Comparison of ENCODE assay signal across 9 cellular contexts in the genomic region with DNA sequence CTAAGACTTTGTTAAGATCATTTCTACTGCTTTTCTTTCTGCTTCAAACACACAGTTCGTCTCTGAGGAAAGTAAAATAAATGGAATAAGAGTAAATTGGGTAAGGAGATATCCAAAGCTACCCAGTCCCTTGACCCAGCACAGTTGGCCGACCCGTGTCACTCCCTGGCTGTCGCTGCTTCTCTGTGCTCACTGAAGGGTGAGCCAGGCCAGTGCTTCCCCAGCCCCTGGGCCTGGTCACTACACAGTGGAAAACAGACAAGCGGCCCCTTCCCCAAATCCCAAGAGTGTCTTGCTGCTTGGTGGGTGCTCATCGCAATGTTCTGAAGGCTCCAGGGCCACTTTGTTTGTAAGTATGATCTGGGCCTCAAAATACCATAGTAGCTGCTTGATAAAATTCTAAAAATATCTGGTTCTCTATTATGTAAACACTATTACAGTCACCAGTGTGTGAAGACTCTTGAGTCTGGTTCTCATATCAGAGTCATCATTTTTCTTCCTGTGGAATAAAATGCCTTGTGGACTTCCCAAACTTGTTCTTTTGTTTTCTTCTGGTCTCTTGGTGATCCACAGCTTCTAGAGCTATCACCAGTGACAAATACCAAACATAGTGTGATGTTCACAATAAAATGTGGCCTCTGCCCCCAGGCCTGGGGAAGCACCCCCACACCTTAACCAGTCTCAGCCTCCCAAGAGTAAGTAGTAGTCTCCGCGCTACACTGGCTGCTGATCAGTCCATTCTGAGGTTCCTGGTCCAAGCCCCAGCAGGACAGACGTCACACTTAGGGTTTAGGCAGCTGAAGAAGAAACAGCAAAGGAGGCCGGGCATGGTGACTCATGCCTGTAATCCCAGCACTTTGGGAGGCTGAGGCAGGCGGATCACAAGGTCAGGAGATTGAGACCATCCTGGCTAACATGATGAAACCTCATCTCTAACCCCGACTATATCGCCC.
DNase-seq lines count a peak whose midpoint lies in the region; ATAC-seq, FAIRE-seq and TF ChIP-seq lines count a peak whose summit lies in the region.
"Had no signal": no experiment of that assay in that cellular context is flagged by ENCODE, and none has a peak within 500 bp of the region (broad histone marks: within the 10 kb centered on the region; RNA-seq: fewer than 3 reads in every experiment).

No MANE protein-coding gene starts in this region.

- CTCF ChIA-PET in T-cell (lab: Charles Lee): interaction anchor here in 1 of 2 donors (0.6 kb wide), 1 partner anchor 41 kb away, joined by 3 read pairs; no protein-coding TSS in a partner anchor

- no peaks in the 10 kb centered on the region for H3K27me3 ChIP-seq in CD4-positive, CD25-positive, alpha-beta regulatory T cell (ENCODE audit: control insufficient read depth, insufficient read depth, low read length)
- H3K27me3 ChIP-seq in esophagus (ENCODE audit: control insufficient read depth in 1 of 2, insufficient read depth in 2 of 2, low read length in 2 of 2): no peaks in the 10 kb centered on the region
- no peaks in the 10 kb centered on the region for H3K27me3 ChIP-seq in neuronal stem cell (ENCODE audit: control insufficient read depth in 3 of 3, insufficient read depth in 3 of 3, low read depth in 1 of 3, low read length in 3 of 3)

- in situ Hi-C loops in GM13976 (cut with MboI; ENCODE audit: low sequenced_read_pairs, unreplicated experiment): no loop called here

- H2AFZ ChIP-seq in neuronal stem cell (ENCODE audit: low read length): no peak overlapping the region

- TF ChIP-seq CTCF in GM13976 (IDR thresholded peaks at IDR 0.05; ENCODE audit: borderline replicate concordance, control extremely low read depth, extremely low read depth, insufficient read depth, missing control alignments): no peak

- H3K9me3 ChIP-seq in CD4-positive, CD25-positive, alpha-beta regulatory T cell (ENCODE audit: control insufficient read depth in 2 of 2, low read length in 2 of 2): no peaks in the 10 kb centered on the region
- H3K9me3 ChIP-seq in esophagus (ENCODE audit: control insufficient read depth in 2 of 2, insufficient read depth in 1 of 2, low read depth in 1 of 2, low read length in 1 of 2) (no peaks in the 10 kb centered on the region), neuronal stem cell (replicated peaks in 1 of 2; ENCODE audit: control insufficient read depth in 2 of 2, insufficient read depth in 1 of 2, low read depth in 1 of 2, low read length in 2 of 2) (no peaks in the 10 kb centered on the region)

- H3K9ac ChIP-seq in neuronal stem cell (ENCODE audit: low read depth, low read length, poor library complexity): no peak overlapping the region

- no peak overlapping the region for H3K27ac ChIP-seq in CD4-positive, CD25-positive, alpha-beta regulatory T cell (ENCODE audit: insufficient read depth, low read length, poor library complexity, severe bottlenecking)
- H3K27ac ChIP-seq in esophagus (ENCODE audit: low read depth in 2 of 2, low read length in 1 of 2) (peak overlapping the region; percentile 45 to 58), neuronal stem cell (replicated peaks; ENCODE audit: low read length) (no peak overlapping the region)

- H3K36me3 Mint-ChIP-seq in CD4-positive, CD25-positive, alpha-beta regulatory T cell: peaks cover 26% of the 10 kb centered on the region
- peaks cover 25% of the 10 kb centered on the region for H3K36me3 Mint-ChIP-seq in T-cell

- H3K79me1 ChIP-seq in neuronal stem cell (ENCODE audit: low read depth, low read length): no peaks in the 10 kb centered on the region

- H4K8ac ChIP-seq in neuronal stem cell (ENCODE audit: low read depth, low read length): no peak overlapping the region

- ATAC-seq in CD4-positive, CD25-positive, alpha-beta regulatory T cell (ENCODE audit: low read depth in 2 of 2): no peak
- ATAC-seq in T-cell (replicated peaks in 1 of 4): no peak
- no peak for ATAC-seq in GM19023 (IDR thresholded peaks at IDR 0.05; ENCODE audit: unreplicated experiment)

- H3K4me1 Mint-ChIP-seq in CD4-positive, CD25-positive, alpha-beta regulatory T cell: peaks cover 5 to 57% (median 23%) of the 10 kb centered on the region in 4 donors
- peaks cover 49 to 56% (median 55%) of the 10 kb centered on the region in 3 donors for H3K4me1 Mint-ChIP-seq in T-cell

- H3K4me1 ChIP-seq in CD4-positive, CD25-positive, alpha-beta regulatory T cell (ENCODE audit: control insufficient read depth, insufficient read depth, low read length, poor library complexity, severe bottlenecking): peaks cover 23% of the 10 kb centered on the region
- H3K4me1 ChIP-seq in esophagus (ENCODE audit: control insufficient read depth in 2 of 2, insufficient read depth in 2 of 2, low read length in 1 of 2) (peaks cover 2 to 6% of the 10 kb centered on the region in 2 donors), neuronal stem cell (ENCODE audit: control insufficient read depth in 2 of 2, insufficient read depth in 1 of 2, low read depth in 1 of 2, low read length in 2 of 2) (peaks cover 10 to 17% of the 10 kb centered on the region in 2 donors)

- H4K91ac ChIP-seq in neuronal stem cell (ENCODE audit: low read depth, low read length, poor library complexity): no peak overlapping the region

- peaks cover 0 to 7% (median 0%) of the 10 kb centered on the region in 7 donors for H3K9me3 Mint-ChIP-seq in CD4-positive, CD25-positive, alpha-beta regulatory T cell
- H3K9me3 Mint-ChIP-seq in T-cell: peaks cover 0 to 4% (median 4%) of the 10 kb centered on the region in 3 donors

- 89 to 90% methylated on average over 13 of the region's 13 CpGs for WGBS in esophagus, 2 donors
- 100% methylated on average over 1 of the region's 13 CpGs; no CpG with 5 or more reads in 1 of the 2 donors for WGBS in neuronal stem cell (ENCODE audit: extremely low coverage in 2 of 2, insufficient read length in 2 of 2, insufficient replicate concordance in 1 of 2), 2 donors

- peak overlapping the region; percentile 91 to 100 (median 95) for H3K27ac Mint-ChIP-seq in CD4-positive, CD25-positive, alpha-beta regulatory T cell
- H3K27ac Mint-ChIP-seq in T-cell: peak overlapping the region; percentile 94 to 98

- no peak for DNase-seq in CD4-positive, CD25-positive, alpha-beta regulatory T cell
- DNase-seq in T-cell (no peak), neuronal stem cell (ENCODE audit: low spot score) (no peak), NCI-H774 (lab: John Stamatoyannopoulos, UW) (no peak), HTR-8/SVneo (ENCODE audit: insufficient read length, low spot score) (no peak), GM13976 (ENCODE audit: low spot score) (no peak)
- DNase-seq: KBM-7 had no signal

- no peaks in the 10 kb centered on the region for H3K27me3 Mint-ChIP-seq in CD4-positive, CD25-positive, alpha-beta regulatory T cell
- no peaks in the 10 kb centered on the region for H3K27me3 Mint-ChIP-seq in T-cell

- H3K36me3 ChIP-seq in CD4-positive, CD25-positive, alpha-beta regulatory T cell (ENCODE audit: control insufficient read depth, insufficient read depth, low read length): peaks cover 18% of the 10 kb centered on the region
- peaks cover 3 to 7% of the 10 kb centered on the region in 2 donors for H3K36me3 ChIP-seq in esophagus (ENCODE audit: control insufficient read depth in 2 of 2, insufficient read depth in 2 of 2, low read length in 1 of 2)
- H3K36me3 ChIP-seq in neuronal stem cell (replicated peaks in 1 of 2; ENCODE audit: control insufficient read depth in 2 of 2, insufficient read depth in 2 of 2, low read length in 2 of 2): peaks cover 0 to 12% of the 10 kb centered on the region in 2 donors

- H2AK5ac ChIP-seq in neuronal stem cell (ENCODE audit: low read depth, low read length): no peak overlapping the region

- no peak for FAIRE-seq in HTR-8/SVneo (lab: Jason Lieb, UNC)

- no peak overlapping the region for H2BK12ac ChIP-seq in neuronal stem cell (ENCODE audit: low read length)

- peak overlapping the region; percentile 71 for H3K18ac ChIP-seq in neuronal stem cell (ENCODE audit: low read length)

- peak overlapping the region; percentile 16 to 86 (median 56) for H3K4me3 Mint-ChIP-seq in CD4-positive, CD25-positive, alpha-beta regulatory T cell
- peak overlapping the region; percentile 45 to 78 (median 69) for H3K4me3 Mint-ChIP-seq in T-cell

- peak overlapping the region; percentile 39 for H2BK15ac ChIP-seq in neuronal stem cell (ENCODE audit: low read length)

- H3K23ac ChIP-seq in neuronal stem cell (ENCODE audit: low read depth, low read length, poor library complexity): no peak overlapping the region

- H3K4me2 ChIP-seq in neuronal stem cell (ENCODE audit: insufficient read depth, low read length, poor library complexity, severe bottlenecking): no peak overlapping the region

- peak overlapping the region; percentile 78 for H3K4me3 ChIP-seq in CD4-positive, CD25-positive, alpha-beta regulatory T cell (ENCODE audit: low read depth, low read length)
- H3K4me3 ChIP-seq in esophagus (ENCODE audit: low read depth in 1 of 2, low read length in 2 of 2) (no peak overlapping the region), neuronal stem cell (ENCODE audit: low read length in 2 of 2) (no peak overlapping the region)

- H3K4ac ChIP-seq in neuronal stem cell (ENCODE audit: low read length): no peak overlapping the region

- POLR2A ChIA-PET in T-cell (lab: Charles Lee): interaction anchor here in 1 of 2 donors (0.5 kb wide), 1 partner anchor 1580 kb away, joined by 3 read pairs; no protein-coding TSS in a partner anchor

- H2BK5ac ChIP-seq in neuronal stem cell (ENCODE audit: low read length): no peak overlapping the region

- H3K14ac ChIP-seq in neuronal stem cell (ENCODE audit: low read length): no peak overlapping the region

- no peak overlapping the region for H2BK120ac ChIP-seq in neuronal stem cell (ENCODE audit: low read depth, low read length)

Comparison
In these comparisons a context has a peak if more than half of its experiments do, and no peak if none do; other contexts are left out.
1. H3K27ac ChIP-seq: peak in esophagus (2 of 2); none in CD4-positive, CD25-positive, alpha-beta regulatory T cell (single experiment) and neuronal stem cell (single experiment).